In genomic region chr5:74040065-74040551, GRCh38 we compare ENCODE assay signal across 13 cellular contexts.
DNase-seq lines count a peak whose midpoint lies in the region; ATAC-seq, FAIRE-seq and TF ChIP-seq lines count a peak whose summit lies in the region.
"Had no signal": no experiment of that assay in that cellular context is flagged by ENCODE, and none has a peak within 500 bp of the region (broad histone marks: within the 10 kb centered on the region; RNA-seq: fewer than 3 reads in every experiment).

No MANE protein-coding gene starts in this region.

- no peak overlapping the region for H3K9ac ChIP-seq in kidney (ENCODE audit: low read length in 2 of 2)

- H3K27ac ChIP-seq in SJSA1, result peak overlapping the region; percentile 79
- H3K27ac ChIP-seq in kidney (ENCODE audit: low read depth in 2 of 2, low read length in 2 of 2), result no peak overlapping the region

- no peaks in the 10 kb centered on the region for H3K9me3 ChIP-seq in SJSA1 (replicated peaks)
- H3K9me3 ChIP-seq in kidney (ENCODE audit: control insufficient read depth in 1 of 2, low read length in 2 of 2), result no peaks in the 10 kb centered on the region

- ATAC-seq in left ventricle myocardium superior (peak; percentile 89), GM19452 (IDR thresholded peaks at IDR 0.05; ENCODE audit: unreplicated experiment) (no peak)
- ATAC-seq: HepG2; stimulated activated naive CD8-positive, alpha-beta T cell treated with anti-CD3 and anti-CD28 coated beads, Interleukin-15, Interleukin-2, amounts not matched to agents 100 U/mL and 50 U/mL, for 24 hours had no signal

- H3K36me3 ChIP-seq in SJSA1 (no peaks in the 10 kb centered on the region), kidney (ENCODE audit: control insufficient read depth in 1 of 2, insufficient read depth in 2 of 2, low read length in 2 of 2) (no peaks in the 10 kb centered on the region)

- H3K4me3 ChIP-seq in AG04449 (ENCODE audit: low read depth, low read length) (no peak overlapping the region), SJSA1 (no peak overlapping the region), kidney (ENCODE audit: low read length in 2 of 2) (no peak overlapping the region)

- H3K4me1 ChIP-seq in SJSA1 (replicated peaks) (peaks cover 58% of the 10 kb centered on the region), kidney (ENCODE audit: control insufficient read depth in 1 of 2, insufficient read depth in 1 of 2, low read depth in 1 of 2, low read length in 2 of 2) (peaks cover 0 to 2% of the 10 kb centered on the region in 2 donors)

- POLR2A ChIA-PET in AG04449 (lab: Yijun Ruan, JAX), result interaction anchor here (0.7 to 1.0 kb wide), 2 partner anchors 235 to 503 kb away, joined by 3 read pairs; no protein-coding TSS in a partner anchor

- CTCF ChIA-PET in AG04449 (lab: Yijun Ruan, JAX), result interaction anchor here (1.0 to 1.9 kb wide), 5 partner anchors 9 to 603 kb away, joined by 3 to 5 read pairs (median 4); no protein-coding TSS in a partner anchor

- no peaks in the 10 kb centered on the region for H3K27me3 ChIP-seq in SJSA1 (replicated peaks)

- intact Hi-C loops in left ventricle myocardium superior (cut with micrococcal nuclease), result no loop called here
- intact Hi-C loops in kidney (cut with DNase I), result no loop called here

- no peak for FAIRE-seq in kidney (lab: Jason Lieb, UNC)
- FAIRE-seq: GM18507, HepG2 had no signal

- DNase-seq in AG04449 (ENCODE audit: low read depth, low spot score), result peak; percentile 41
- DNase-seq in HT1080 (ENCODE audit: low read depth), result peak; percentile 80
- peak; percentile 77 to 86 for DNase-seq in SJSA1 (ENCODE audit: low read depth in 1 of 2, low spot score in 2 of 2)
- DNase-seq in left ventricle myocardium superior, result peak; percentile 37
- DNase-seq in HK-2 (ENCODE audit: unreplicated experiment), result no peak
- no peak for DNase-seq in kidney
- no peak for DNase-seq in activated CD4-positive, CD25-positive, alpha-beta regulatory T cell (lab: John Stamatoyannopoulos, UW)
- DNase-seq: activated CD4-positive, alpha-beta memory T cell treated with anti-CD3 and anti-CD28 coated beads for 36 hours; H7; stimulated activated naive CD8-positive, alpha-beta T cell treated with anti-CD3 and anti-CD28 coated beads, Interleukin-15, Interleukin-2, amounts not matched to agents 100 U/mL and 50 U/mL, for 24 hours had no signal

- TF ChIP-seq CTCF in AG04449 (IDR thresholded peaks at IDR 0.05; ENCODE audit: insufficient read depth, low read length, missing control alignments), result no peak
- no peak for TF ChIP-seq CTCF in kidney (IDR thresholded peaks at IDR 0.05; ENCODE audit: borderline replicate concordance, extremely low read depth, insufficient read depth)

Comparison
In these comparisons a context has a peak if more than half of its experiments do, and no peak if none do; other contexts are left out.
1. DNase-seq: peak in AG04449 (single experiment), HT1080 (single experiment), SJSA1 (2 of 2) and left ventricle myocardium superior (single experiment); none in HK-2 (single experiment), kidney (single experiment) and activated CD4-positive, CD25-positive, alpha-beta regulatory T cell (0 of 4).